Comparison of ENCODE assay signal across 17 cellular contexts in the genomic region with DNA sequence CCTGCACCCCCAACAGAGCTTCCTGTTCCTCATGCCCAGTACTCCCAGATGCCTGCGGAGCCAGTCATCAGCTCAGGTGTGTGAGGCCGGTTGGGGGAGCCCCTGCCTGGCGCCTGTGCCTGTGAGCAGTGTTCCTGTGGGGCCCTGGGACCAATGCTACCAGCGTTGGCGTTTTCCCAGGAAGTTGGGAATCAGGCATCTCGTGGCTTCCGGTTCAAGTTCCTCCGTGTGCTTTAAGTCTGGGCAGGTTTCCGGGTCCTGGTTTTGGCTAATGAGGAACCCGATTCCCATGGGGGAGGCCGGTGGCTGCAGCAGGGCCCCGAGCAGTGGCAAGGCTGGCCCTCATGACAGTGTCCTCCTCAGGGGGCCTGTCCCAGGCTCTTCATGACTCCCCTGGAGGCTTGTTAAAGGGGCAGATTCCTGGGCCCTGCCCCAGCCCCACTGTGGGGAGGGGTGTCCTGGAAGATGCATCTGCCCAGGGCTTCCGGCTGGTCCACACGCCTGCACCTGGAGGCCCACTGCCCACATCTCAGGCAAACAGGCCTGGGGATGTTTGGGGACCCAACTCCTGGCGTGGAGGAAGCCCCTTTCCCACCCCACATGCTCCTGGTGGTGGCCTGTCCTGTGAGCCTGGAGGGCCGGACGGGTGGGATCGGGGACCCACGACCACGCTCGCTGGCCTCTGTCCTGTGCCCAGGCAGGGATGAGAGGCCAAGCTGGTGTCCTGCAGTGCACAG. TPM values are rescaled to one million over a fixed set of nuclear protein-coding genes. Genes with fewer than 3 reads are reported as not detected.
DNase-seq lines count a peak whose midpoint lies in the region; ATAC-seq, FAIRE-seq and TF ChIP-seq lines count a peak whose summit lies in the region.
"Had no signal": no experiment of that assay in that cellular context is flagged by ENCODE, and none has a peak within 500 bp of the region (broad histone marks: within the 10 kb centered on the region; RNA-seq: fewer than 3 reads in every experiment).

No MANE protein-coding gene starts in this region.

- TF ChIP-seq EP300 in GM12878 (IDR thresholded peaks at IDR 0.05; ENCODE audit: borderline replicate concordance in 1 of 2, control insufficient read depth in 1 of 2, low read depth in 2 of 2, low read length in 2 of 2): no peak

- no peak for TF ChIP-seq POLR2A in GM12878 (IDR thresholded peaks at IDR 0.05; ENCODE audit: low read depth, low read length)

- RAD21 ChIA-PET in GM12878 (lab: Charles Lee; ENCODE audit: unreplicated experiment): interaction anchor here (1.3 to 3.8 kb wide), 8 partner anchors 12 to 64 kb away, joined by 3 to 80 read pairs (median 6); a partner anchor contains a TSS

- in situ Hi-C loops in GM12878 (cut with MboI): no loop called here

- H2BK5ac ChIP-seq in neuronal stem cell (ENCODE audit: low read length): no peak overlapping the region

- H2BK12ac ChIP-seq in neuronal stem cell (ENCODE audit: low read length): peak overlapping the region; percentile 75

- H3K79me1 ChIP-seq in neuronal stem cell (ENCODE audit: low read depth, low read length): peaks cover 2% of the 10 kb centered on the region

- H3K4me3 ChIP-seq in HEK293 (ENCODE audit: low read depth, low read length) (no peak overlapping the region), GM12878 (peak overlapping the region; percentile 15; the same call in 1 of the 2 replicates), neuronal stem cell (ENCODE audit: low read length in 2 of 2) (no peak overlapping the region)
- H3K4me3 ChIP-seq: right lobe of liver, thoracic aorta had no signal

- H2AFZ ChIP-seq in GM12878 (ENCODE audit: control insufficient read depth, low read depth, low read length) (no peak overlapping the region), neuronal stem cell (ENCODE audit: low read length) (no peak overlapping the region)

- H3K9me3 ChIP-seq in HEK293 (ENCODE audit: control insufficient read depth, insufficient read depth, low read depth, low read length) (no peaks in the 10 kb centered on the region), GM12878 (replicated peaks; ENCODE audit: control insufficient read depth, insufficient read depth, low read length) (no peaks in the 10 kb centered on the region), neuronal stem cell (replicated peaks in 1 of 2; ENCODE audit: control insufficient read depth in 2 of 2, insufficient read depth in 1 of 2, low read depth in 1 of 2, low read length in 2 of 2) (no peaks in the 10 kb centered on the region)
- H3K9me3 ChIP-seq: right lobe of liver, SK-N-SH, thoracic aorta had no signal

- peak overlapping the region; percentile 92 for H3K4me2 ChIP-seq in GM12878 (ENCODE audit: control insufficient read depth, insufficient read depth)
- no peak overlapping the region for H3K4me2 ChIP-seq in neuronal stem cell (ENCODE audit: insufficient read depth, low read length, poor library complexity, severe bottlenecking)
- H3K4me2 ChIP-seq: SK-N-SH had no signal

- no peak for ATAC-seq in GM12878
- no peak for ATAC-seq in GM19463 (IDR thresholded peaks at IDR 0.05; ENCODE audit: unreplicated experiment)

- peak overlapping the region; percentile 18; the same call in 1 of the 2 replicates for H3K9ac ChIP-seq in GM12878 (ENCODE audit: control insufficient read depth, insufficient read depth, low read length)
- no peak overlapping the region for H3K9ac ChIP-seq in neuronal stem cell (ENCODE audit: low read depth, low read length, poor library complexity)
- H3K9ac ChIP-seq: SK-N-SH had no signal

- H3K4me1 ChIP-seq in HEK293 (ENCODE audit: control insufficient read depth, insufficient read depth, low read length): no peaks in the 10 kb centered on the region
- peaks cover 60% of the 10 kb centered on the region for H3K4me1 ChIP-seq in GM12878 (ENCODE audit: control insufficient read depth, insufficient read depth, low read length)
- peaks cover 0 to 4% of the 10 kb centered on the region in 2 donors for H3K4me1 ChIP-seq in neuronal stem cell (ENCODE audit: control insufficient read depth in 2 of 2, insufficient read depth in 1 of 2, low read depth in 1 of 2, low read length in 2 of 2)
- H3K4me1 ChIP-seq: right lobe of liver had no signal

- FAIRE-seq in GM12878 (lab: Jason Lieb, UNC): no peak
- FAIRE-seq: frontal cortex had no signal

- H3K27me3 ChIP-seq in GM12878 (replicated peaks in 1 of 2; ENCODE audit: control insufficient read depth in 2 of 2, insufficient read depth in 2 of 2, low read length in 1 of 2): no peaks in the 10 kb centered on the region
- peaks cover 0 to 67% (median 0%) of the 10 kb centered on the region in 3 experiments for H3K27me3 ChIP-seq in neuronal stem cell (ENCODE audit: control insufficient read depth in 3 of 3, insufficient read depth in 3 of 3, low read depth in 1 of 3, low read length in 3 of 3)
- H3K27me3 ChIP-seq: right lobe of liver had no signal

- peak overlapping the region; percentile 82 for H3K14ac ChIP-seq in neuronal stem cell (ENCODE audit: low read length)

- WGBS in GM12878 (ENCODE audit: insufficient coverage, insufficient replicate concordance, low lambda C conversion rate, missing lambda C conversion rate): 26% methylated on average over 21 of the region's 21 CpGs
- no CpG with 5 or more reads among the region's 21 CpGs for WGBS in neuronal stem cell (ENCODE audit: extremely low coverage in 2 of 2, insufficient read length in 2 of 2, insufficient replicate concordance in 1 of 2), 2 donors

- DNase-seq in NOMO-1 treated with DMSO at 0.1 percent for 48 hours (lab: John Stamatoyannopoulos, UW; ENCODE audit: unreplicated experiment) (peak; percentile 24), NOMO-1 treated with dmso at 0.1 percent for 144 hours (lab: John Stamatoyannopoulos, UW; ENCODE audit: unreplicated experiment) (no peak), GM12878 (ENCODE audit: low read depth, low spot score) (no peak), neuronal stem cell (ENCODE audit: low spot score) (no peak), NCI-H1105 (lab: John Stamatoyannopoulos, UW) (no peak)
- no peak for DNase-seq in activated CD4-positive, CD25-positive, alpha-beta regulatory T cell (lab: John Stamatoyannopoulos, UW)
- DNase-seq: amniotic stem cell; CD4-positive, alpha-beta T cell; NCI-H1436 treated with DMSO at 0.1 percent for 48 hours; NCI-H510A; SK-N-SH; stimulated activated CD4-positive, alpha-beta T cell treated with anti-CD3 and anti-CD28 coated beads, Interleukin-2, amount 100 ng/mL, for 48 hours had no signal

- H3K23ac ChIP-seq in neuronal stem cell (ENCODE audit: low read depth, low read length, poor library complexity): peak overlapping the region; percentile 73

- H3K27ac ChIP-seq in HEK293 (ENCODE audit: extremely low read depth, low read depth, low read length): no peak overlapping the region
- H3K27ac ChIP-seq in GM12878 (ENCODE audit: control insufficient read depth, insufficient read depth): peak overlapping the region; percentile 89
- H3K27ac ChIP-seq in neuronal stem cell (replicated peaks; ENCODE audit: low read length): no peak overlapping the region
- H3K27ac ChIP-seq: right lobe of liver, thoracic aorta had no signal

- POLR2A ChIA-PET in HEK293 (lab: Yijun Ruan, JAX): no interaction called here
- POLR2A ChIA-PET in GM12878 (lab: Charles Lee): interaction anchor here (1.0 to 3.9 kb wide), 5 partner anchors 8 to 27 kb away, joined by 3 to 71 read pairs (median 29); a partner anchor contains a TSS

- TF ChIP-seq CTCF in HEK293 (tag by site-specific recombination; IDR thresholded peaks at IDR 0.05) (no peak), GM12878 (IDR thresholded peaks at IDR 0.05 in 2 of 3, conservative IDR thresholded peaks at IDR 0.05 in 1 of 3; ENCODE audit: control insufficient read depth in 2 of 3, extremely low read depth in 1 of 3, insufficient read depth in 1 of 3, low read depth in 3 of 3, low read length in 3 of 3) (0 out of 6 replicates have a peak, but pooled peaks of 1 of the 3 experiments have one; percentile 13)

- H3K18ac ChIP-seq in neuronal stem cell (ENCODE audit: low read length): peak overlapping the region; percentile 76

- CTCF ChIA-PET in HEK293 (lab: Yijun Ruan, JAX) (interaction anchor here (0.8 kb wide), 1 partner anchor 32 kb away, joined by 3 read pairs; no protein-coding TSS in a partner anchor), GM12878 (lab: Yijun Ruan, JAX) (interaction anchor here (1.1 to 3.8 kb wide), 8 partner anchors 10 to 59 kb away, joined by 3 to 63 read pairs (median 8); a partner anchor contains a TSS)

- peaks cover 57% of the 10 kb centered on the region for H3K79me2 ChIP-seq in GM12878 (ENCODE audit: control insufficient read depth, insufficient read depth, low read length)

- H4K8ac ChIP-seq in neuronal stem cell (ENCODE audit: low read depth, low read length): no peak overlapping the region

- peak overlapping the region; percentile 61 for H2BK120ac ChIP-seq in neuronal stem cell (ENCODE audit: low read depth, low read length)

- no peaks in the 10 kb centered on the region; the same call in 1 of the 2 replicates for H4K20me1 ChIP-seq in GM12878 (ENCODE audit: control insufficient read depth, insufficient read depth)

- no peak overlapping the region for H3K4ac ChIP-seq in neuronal stem cell (ENCODE audit: low read length)

- peak overlapping the region; percentile 58 for H2BK15ac ChIP-seq in neuronal stem cell (ENCODE audit: low read length)

- TF ChIP-seq RAD21 in GM12878 (IDR thresholded peaks at IDR 0.05; ENCODE audit: insufficient read depth, low read depth, low read length): no peak

- no TSS peak for BruUV-seq in GM12878 (replicated peaks; lab: Mats Ljungman, UMichigan)

- H4K91ac ChIP-seq in neuronal stem cell (ENCODE audit: low read depth, low read length, poor library complexity): no peak overlapping the region

- intact Hi-C loops in GM12878 (cut with micrococcal nuclease; ENCODE audit: unreplicated experiment): no loop called here

- H3K36me3 ChIP-seq in HEK293 (ENCODE audit: control insufficient read depth in 2 of 2, insufficient read depth in 1 of 2, low read length in 2 of 2): peaks cover 0 to 8% of the 10 kb centered on the region in 2 experiments; a peak in 1 of 3 replicates
- peaks cover 0 to 24% of the 10 kb centered on the region in 2 experiments; a peak in 3 of 4 replicates for H3K36me3 ChIP-seq in GM12878 (ENCODE audit: control insufficient read depth in 2 of 2, insufficient read depth in 2 of 2, low read length in 1 of 2)
- no peaks in the 10 kb centered on the region for H3K36me3 ChIP-seq in neuronal stem cell (replicated peaks in 1 of 2; ENCODE audit: control insufficient read depth in 2 of 2, insufficient read depth in 2 of 2, low read length in 2 of 2)
- H3K36me3 ChIP-seq: right lobe of liver, thoracic aorta had no signal

- SMC1A ChIA-PET in GM12878 (lab: Charles Lee; ENCODE audit: uncharacterized antibody, unreplicated experiment): interaction anchor here (1.3 to 3.2 kb wide), 5 partner anchors 13 to 46 kb away, joined by 3 to 54 read pairs (median 9); a partner anchor contains a TSS

- H2AK5ac ChIP-seq in neuronal stem cell (ENCODE audit: low read depth, low read length): peak overlapping the region; percentile 92

RNA-seq across cellular contexts. Expression of a gene that starts 26.2 kb away (rescaled TPM):
- 89.6 and 102 TPM in 2 replicates for total RNA-seq in GM12878 (2013; cell fraction: nucleolus; rRNA removed)
- total RNA-seq in GM12878 (2014; rRNA removed) (18.6 and 20.4 TPM in 2 replicates), GM12878 (2014; rRNA removed; fragmentation: Illumina TruSeq; extraction: Trizol) (7.8 and 8.5 TPM in 2 replicates), GM12878 (2021) (49.6 and 54.2 TPM in 2 replicates)
- polyA plus RNA-seq in GM12878 (2011; ENCODE audit: low read depth): 5.6 TPM
- polyA plus RNA-seq in GM12878 (2011; rRNA removed) (3.3 and 6.5 TPM in 2 replicates), GM12878 (2014; fragmentation: Illumina TruSeq; extraction: Trizol) (3.4 and 9.3 TPM in 2 replicates), GM12878 (2014; fragmentation: Nextera tagmentation; extraction: Ambion mirVana) (under 1 TPM; 0.08 to 0.22 TPM), GM12878 (2014; rRNA removed) (20.4 and 28.7 TPM in 2 replicates), GM12878 (2016; fragmentation: Nextera tagmentation; extraction: Ambion mirVana) (10 to 100 TPM; 24.8 to 29.4 TPM)
- polyA plus RNA-seq in GM12878 (2011; cell fraction: cytosol; rRNA removed): 9.1 and 11.1 TPM in 2 replicates
- 63.3 and 74.6 TPM in 2 replicates for polyA plus RNA-seq in GM12878 (2011; cell fraction: nucleus; rRNA removed)
- 19.5 and 20.0 TPM in 2 replicates for polyA plus RNA-seq in GM12878 (2012)
- polyA minus RNA-seq in GM12878 (2011; rRNA and poly(A)+ RNA removed): 10.9 and 22.2 TPM in 2 replicates
- 13.4 and 15.6 TPM in 2 replicates for polyA minus RNA-seq in GM12878 (2011; cell fraction: cytosol; rRNA and poly(A)+ RNA removed)
- 23.7 and 49.5 TPM in 2 replicates for polyA minus RNA-seq in GM12878 (2011; cell fraction: nucleus; rRNA and poly(A)+ RNA removed)
- polyA plus RNA-seq in neuronal stem cell (2013, experiment 1 of 2): 0.18 TPM
- polyA plus RNA-seq in neuronal stem cell (2013, experiment 2 of 2): 0.19 TPM
- total RNA-seq: CD4-positive, alpha-beta T cell; thoracic aorta had no signal

RNA-seq across cellular contexts. Expression of a gene that starts 28.6 kb away (rescaled TPM):
- 44.4 and 44.8 TPM in 2 replicates for total RNA-seq in GM12878 (2013; cell fraction: nucleolus; rRNA removed)
- total RNA-seq in GM12878 (2014; rRNA removed): 41.9 and 49.1 TPM in 2 replicates
- total RNA-seq in GM12878 (2014; rRNA removed; fragmentation: Illumina TruSeq; extraction: Trizol): 22.8 and 23.8 TPM in 2 replicates
- total RNA-seq in GM12878 (2021): 37.8 and 44.4 TPM in 2 replicates
- 10.6 TPM for polyA plus RNA-seq in GM12878 (2011; ENCODE audit: low read depth)
- 28.7 and 49.1 TPM in 2 replicates for polyA plus RNA-seq in GM12878 (2011; rRNA removed)
- polyA plus RNA-seq in GM12878 (2011; cell fraction: cytosol; rRNA removed): 63.6 and 87.5 TPM in 2 replicates
- 186 and 229 TPM in 2 replicates for polyA plus RNA-seq in GM12878 (2011; cell fraction: nucleus; rRNA removed)
- 21.0 and 25.2 TPM in 2 replicates for polyA plus RNA-seq in GM12878 (2012)
- 13.8 and 46.8 TPM in 2 replicates for polyA plus RNA-seq in GM12878 (2014; fragmentation: Illumina TruSeq; extraction: Trizol)
- polyA plus RNA-seq in GM12878 (2014; fragmentation: Nextera tagmentation; extraction: Ambion mirVana): 1 to 10 TPM; 3.2 to 7.6 TPM
- 65.8 and 72.6 TPM in 2 replicates for polyA plus RNA-seq in GM12878 (2014; rRNA removed)
- 10 to 100 TPM; 52.5 to 58.5 TPM for polyA plus RNA-seq in GM12878 (2016; fragmentation: Nextera tagmentation; extraction: Ambion mirVana)
- polyA minus RNA-seq in GM12878 (2011; rRNA and poly(A)+ RNA removed): 22.7 and 36.0 TPM in 2 replicates
- polyA minus RNA-seq in GM12878 (2011; cell fraction: cytosol; rRNA and poly(A)+ RNA removed): 15.2 and 22.9 TPM in 2 replicates
- 34.2 and 49.2 TPM in 2 replicates for polyA minus RNA-seq in GM12878 (2011; cell fraction: nucleus; rRNA and poly(A)+ RNA removed)
- polyA plus RNA-seq in neuronal stem cell (2013, experiment 1 of 2): 24.6 TPM
- 25.7 TPM for polyA plus RNA-seq in neuronal stem cell (2013, experiment 2 of 2)

RNA-seq across cellular contexts. Expression of a gene that starts 53.7 kb away (rescaled TPM):
- 3.6 and 3.8 TPM in 2 replicates for total RNA-seq in GM12878 (2013; cell fraction: nucleolus; rRNA removed)
- total RNA-seq in GM12878 (2014; rRNA removed) (5.3 and 5.8 TPM in 2 replicates), GM12878 (2014; rRNA removed; fragmentation: Illumina TruSeq; extraction: Trizol) (7.3 and 7.6 TPM in 2 replicates), GM12878 (2021) (9.6 and 10.9 TPM in 2 replicates)
- polyA plus RNA-seq in GM12878 (2011; ENCODE audit: low read depth): 11.2 TPM
- polyA plus RNA-seq in GM12878 (2011; rRNA removed) (14.6 and 16.5 TPM in 2 replicates), GM12878 (2014; fragmentation: Illumina TruSeq; extraction: Trizol) (12.1 and 12.2 TPM in 2 replicates), GM12878 (2014; fragmentation: Nextera tagmentation; extraction: Ambion mirVana) (1 to 10 TPM; 1.5 to 5.2 TPM), GM12878 (2014; rRNA removed) (10.5 and 11.6 TPM in 2 replicates), GM12878 (2016; fragmentation: Nextera tagmentation; extraction: Ambion mirVana) (1 to 10 TPM; 6.9 to 8.3 TPM)
- 16.9 and 19.2 TPM in 2 replicates for polyA plus RNA-seq in GM12878 (2011; cell fraction: cytosol; rRNA removed)
- polyA plus RNA-seq in GM12878 (2011; cell fraction: nucleus; rRNA removed): 5.5 and 7.1 TPM in 2 replicates
- polyA plus RNA-seq in GM12878 (2012): 15.3 TPM in 2 replicates
- 9.4 and 14.6 TPM in 2 replicates for polyA minus RNA-seq in GM12878 (2011; rRNA and poly(A)+ RNA removed)
- 5.7 and 6.7 TPM in 2 replicates for polyA minus RNA-seq in GM12878 (2011; cell fraction: cytosol; rRNA and poly(A)+ RNA removed)
- 1.6 and 3.5 TPM in 2 replicates for polyA minus RNA-seq in GM12878 (2011; cell fraction: nucleus; rRNA and poly(A)+ RNA removed)
- polyA plus RNA-seq in neuronal stem cell (2013, experiment 1 of 2): 13.4 TPM
- polyA plus RNA-seq in neuronal stem cell (2013, experiment 2 of 2): 13.2 TPM
